8 cellular contexts compared by ENCODE assay signal in the genomic region with DNA sequence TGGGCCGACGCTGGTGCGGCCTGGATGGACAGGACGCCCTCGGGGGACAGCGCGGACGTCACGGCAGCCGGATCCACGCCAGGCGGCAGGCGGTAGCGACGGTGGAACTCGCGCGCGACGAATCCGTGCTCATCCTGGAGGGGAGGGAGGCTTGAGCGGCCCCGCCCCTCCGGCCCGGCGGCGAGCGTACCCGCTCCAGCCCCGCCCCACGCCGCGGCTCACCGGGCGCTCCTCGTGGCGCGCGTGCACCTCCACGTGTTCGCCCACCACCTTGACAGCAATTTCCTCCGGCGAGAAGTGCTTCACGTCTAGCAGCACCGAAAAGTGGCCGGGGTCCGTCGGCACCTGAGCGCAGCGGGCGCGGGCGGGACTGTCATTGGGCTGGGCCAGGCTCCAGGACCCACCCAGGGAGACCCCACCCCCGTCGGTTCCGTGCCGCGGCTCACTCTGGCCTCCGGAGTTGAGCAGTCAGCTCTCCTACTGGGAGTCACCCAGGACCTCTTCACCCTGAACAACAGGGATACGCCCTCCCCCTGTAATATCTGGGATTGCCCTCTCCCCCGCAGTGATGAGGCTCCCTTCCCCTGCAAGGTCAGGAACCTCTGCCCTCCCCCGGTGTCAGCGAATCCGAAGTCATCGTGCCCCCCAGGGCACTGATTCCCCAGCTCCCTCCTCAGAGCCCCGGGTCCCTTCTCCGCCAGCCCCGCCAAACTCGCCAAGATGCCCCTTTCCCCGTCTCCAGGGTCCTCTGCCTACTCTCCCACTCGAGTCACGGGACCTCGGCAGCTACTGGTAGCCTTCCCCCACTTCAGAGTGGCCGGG. TPM values are rescaled to one million over a fixed set of nuclear protein-coding genes. Genes with fewer than 3 reads are reported as not detected.
DNase-seq lines count a peak whose midpoint lies in the region; ATAC-seq and TF ChIP-seq lines count a peak whose summit lies in the region.

No MANE protein-coding gene starts in this region.

- TF ChIP-seq POLR2A in suprapubic skin (IDR thresholded peaks at IDR 0.05): peak in 1 of 2 donors; percentile 5

- peak overlapping the region; percentile 98 for H3K27ac ChIP-seq in suprapubic skin

- DNase-seq in AG08395 (ENCODE audit: low spot score): peak; percentile 65
- DNase-seq in activated CD4-positive, alpha-beta T cell treated with anti-CD3 and anti-CD28 coated beads for 36 hours: peak; percentile 77
- peak; percentile 19 for DNase-seq in effector CD8-positive, alpha-beta T cell (lab: John Stamatoyannopoulos, UW)
- DNase-seq in suprapubic skin (ENCODE audit: low spot score in 2 of 2): peak; percentile 91 to 93
- DNase-seq in ACHN: no peak

- peaks cover 29% of the 10 kb centered on the region for H3K4me1 Mint-ChIP-seq in activated CD4-positive, alpha-beta T cell treated with anti-CD3 and anti-CD28 coated beads for 36 hours

- POLR2A ChIA-PET in activated CD4-positive, alpha-beta T cell treated with anti-CD3 and anti-CD28 coated beads for 36 hours (lab: Charles Lee): no interaction called here

- H3K36me3 ChIP-seq in mucosa of stomach (ENCODE audit: control insufficient read depth, insufficient read depth, low read length) (peaks cover 12% of the 10 kb centered on the region), suprapubic skin (peaks cover 25% of the 10 kb centered on the region)

- H3K36me3 Mint-ChIP-seq in activated CD4-positive, alpha-beta T cell treated with anti-CD3 and anti-CD28 coated beads for 36 hours (ENCODE audit: low read depth): peaks cover 21% of the 10 kb centered on the region

- H3K9ac ChIP-seq in mucosa of stomach (ENCODE audit: low read length): peak overlapping the region; percentile 50

- H3K4me3 ChIP-seq in mucosa of stomach (ENCODE audit: low read length): peak overlapping the region; percentile 8
- peak overlapping the region; percentile 94 for H3K4me3 ChIP-seq in suprapubic skin

- peak overlapping the region; percentile 33 for H3K27ac Mint-ChIP-seq in activated CD4-positive, alpha-beta T cell treated with anti-CD3 and anti-CD28 coated beads for 36 hours

- 27% methylated on average over 18 of the region's 74 CpGs for WGBS in suprapubic skin

- intact Hi-C loops in activated CD4-positive, alpha-beta T cell treated with anti-CD3 and anti-CD28 coated beads for 36 hours (cut with DNase I, micrococcal nuclease): no loop called here

- in situ Hi-C loops in ACHN (cut with HindIII; ENCODE audit: low pct_ligation_motif_present, low pct_unique_long_range_greater_than_20kb, low sequenced_read_pairs): no loop called here

- peaks cover 37% of the 10 kb centered on the region for H3K4me1 ChIP-seq in mucosa of stomach (ENCODE audit: control insufficient read depth, insufficient read depth, low read length)
- peaks cover 50% of the 10 kb centered on the region for H3K4me1 ChIP-seq in suprapubic skin

- peaks cover 4% of the 10 kb centered on the region for H3K27me3 Mint-ChIP-seq in activated CD4-positive, alpha-beta T cell treated with anti-CD3 and anti-CD28 coated beads for 36 hours

- peak; percentile 51 for TF ChIP-seq EP300 in suprapubic skin (IDR thresholded peaks at IDR 0.05)

- H3K27me3 ChIP-seq in mucosa of stomach (ENCODE audit: control insufficient read depth, insufficient read depth, low read length) (peaks cover 18% of the 10 kb centered on the region), suprapubic skin (no peaks in the 10 kb centered on the region)

- H3K9me3 ChIP-seq in mucosa of stomach (ENCODE audit: control insufficient read depth, low read length): no peaks in the 10 kb centered on the region
- no peaks in the 10 kb centered on the region for H3K9me3 ChIP-seq in suprapubic skin

- ATAC-seq in activated CD4-positive, alpha-beta T cell treated with anti-CD3 and anti-CD28 coated beads for 36 hours: no peak
- no peak for ATAC-seq in GM21447 (IDR thresholded peaks at IDR 0.05; ENCODE audit: unreplicated experiment)
- ATAC-seq in GM18868 (IDR thresholded peaks at IDR 0.05; ENCODE audit: unreplicated experiment): no peak

- peak overlapping the region; percentile 55 for H3K4me3 Mint-ChIP-seq in activated CD4-positive, alpha-beta T cell treated with anti-CD3 and anti-CD28 coated beads for 36 hours

- no peaks in the 10 kb centered on the region for H3K9me3 Mint-ChIP-seq in activated CD4-positive, alpha-beta T cell treated with anti-CD3 and anti-CD28 coated beads for 36 hours (ENCODE audit: low read depth)

- CTCF ChIA-PET in activated CD4-positive, alpha-beta T cell treated with anti-CD3 and anti-CD28 coated beads for 36 hours (lab: Charles Lee): no interaction called here

- TF ChIP-seq CTCF in suprapubic skin (IDR thresholded peaks at IDR 0.05): no peak

RNA-seq across cellular contexts. Expression of a gene that starts 1.1 kb away (rescaled TPM):
- total RNA-seq in activated CD4-positive, alpha-beta T cell treated with anti-CD3 and anti-CD28 coated beads for 36 hours: under 1 TPM; 0.53 to 0.93 TPM
- total RNA-seq in suprapubic skin: 10 to 100 TPM in 1 of 4 donors, 1 to 10 TPM in 3; 4.1 to 13.4 (median 5.5) TPM

RNA-seq across cellular contexts. Expression of a gene that starts 2.2 kb away (rescaled TPM):
- 10 to 100 TPM; 39.8 to 62.8 TPM for total RNA-seq in activated CD4-positive, alpha-beta T cell treated with anti-CD3 and anti-CD28 coated beads for 36 hours
- 10 to 100 TPM in 3 of 4 donors, 1 to 10 TPM in 1; 9.6 to 23.8 (median 17.1) TPM for total RNA-seq in suprapubic skin

RNA-seq across cellular contexts. Expression of a gene that starts 7.4 kb away (rescaled TPM):
- total RNA-seq in activated CD4-positive, alpha-beta T cell treated with anti-CD3 and anti-CD28 coated beads for 36 hours: 10 to 100 TPM in 1 of 2 experiments, 1 to 10 TPM in 1; 8.4 to 12.7 TPM
- total RNA-seq in suprapubic skin: 10 to 100 TPM; 11.0 to 21.5 (median 20.0) TPM

RNA-seq across cellular contexts. Expression of a gene that starts 10.3 kb away (rescaled TPM):
- 10 to 100 TPM; 36.0 to 37.9 TPM for total RNA-seq in activated CD4-positive, alpha-beta T cell treated with anti-CD3 and anti-CD28 coated beads for 36 hours
- total RNA-seq in suprapubic skin: 10 to 100 TPM; 27.1 to 57.2 (median 42.4) TPM

RNA-seq across cellular contexts. Expression of a gene that starts 10.5 kb away (rescaled TPM):
- total RNA-seq in activated CD4-positive, alpha-beta T cell treated with anti-CD3 and anti-CD28 coated beads for 36 hours: 10 to 100 TPM; 31.6 to 37.5 TPM
- 10 to 100 TPM; 18.8 to 45.5 (median 21.9) TPM for total RNA-seq in suprapubic skin
